ENCODE assay signal across 8 cellular contexts in the genomic region with DNA sequence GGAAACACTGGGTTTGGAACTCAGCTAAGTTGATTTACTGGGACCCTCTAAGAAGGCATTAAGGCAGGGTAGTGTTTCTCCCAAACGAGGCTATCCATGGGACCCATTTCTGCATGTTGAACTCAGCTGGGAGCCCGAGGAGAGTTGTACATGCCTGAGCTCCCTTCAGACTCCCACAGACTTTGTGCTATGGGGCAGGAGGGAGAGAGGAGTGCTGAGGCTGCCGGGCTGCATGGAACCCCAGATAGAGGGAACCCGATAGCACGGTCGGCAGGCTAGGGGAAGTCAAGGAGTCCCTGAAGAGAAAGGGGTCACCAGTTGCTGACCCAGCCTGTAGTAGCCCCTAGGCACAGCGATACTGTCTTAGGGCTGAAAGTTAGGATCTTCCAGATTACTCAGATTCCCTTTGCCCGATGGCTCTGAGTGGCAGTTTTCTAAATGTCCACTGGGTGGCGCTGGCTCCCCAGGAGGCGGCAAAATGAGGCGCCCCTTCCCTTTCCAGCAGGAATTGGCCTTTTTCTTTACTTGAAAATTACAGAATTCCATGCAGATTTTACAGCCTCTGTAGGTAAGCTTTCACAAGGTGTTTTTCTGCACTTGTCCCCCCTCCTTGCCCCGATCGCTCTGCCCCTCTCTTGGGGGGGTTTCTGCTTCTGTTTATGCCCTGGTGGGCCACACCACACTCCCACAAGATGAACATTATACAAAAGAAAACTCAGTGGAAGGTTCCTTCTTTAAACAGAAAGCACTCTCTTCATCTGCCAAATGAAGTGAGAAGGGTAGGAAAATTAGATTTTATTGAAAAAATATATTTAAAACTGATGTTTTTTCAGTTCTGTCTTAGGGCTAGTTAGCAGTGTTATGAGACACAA. TPM values are rescaled to one million over a fixed set of nuclear protein-coding genes. Genes with fewer than 3 reads are reported as not detected.
DNase-seq lines count a peak whose midpoint lies in the region; ATAC-seq, FAIRE-seq and TF ChIP-seq lines count a peak whose summit lies in the region.

No MANE protein-coding gene starts in this region.

- H3F3A ChIP-seq in SK-N-SH (replicated peaks; ENCODE audit: insufficient read depth) = peaks cover 3% of the 10 kb centered on the region

- no peak for DNase-seq in D721Med (ENCODE audit: insufficient read length, low spot score)
- peak; percentile 79 for DNase-seq in SK-N-SH
- DNase-seq in Right ventricle myocardium superior = peak; percentile 60
- DNase-seq in posterior vena cava (ENCODE audit: low spot score) = peak; percentile 84

- intact Hi-C loops in Right ventricle myocardium superior (cut with DNase I) = no loop called here
- intact Hi-C loops in posterior vena cava (cut with DNase I) = loop anchor here in 1 of 2 donors (10.0 kb wide), 1 partner anchor 130 kb away; no protein-coding TSS in a partner anchor

- FAIRE-seq in D721Med (lab: Jason Lieb, UNC) = no peak

- H3K4me2 ChIP-seq in SK-N-SH = no peak overlapping the region

- no peak overlapping the region for H3K4me3 ChIP-seq in HUES48 (ENCODE audit: low read depth, low read length)
- no peak overlapping the region for H3K4me3 ChIP-seq in SK-N-SH (ENCODE audit: low read depth in 2 of 2, low read length in 1 of 2)

- H3K27ac Mint-ChIP-seq in activated naive CD8-positive, alpha-beta T cell = peak overlapping the region; percentile 83

- peak; percentile 89 for TF ChIP-seq CTCF in D721Med (IDR thresholded peaks at IDR 0.05; ENCODE audit: insufficient read depth, missing control alignments)
- peak; percentile 96 for TF ChIP-seq CTCF in SK-N-SH (IDR thresholded peaks at IDR 0.05)

- POLR2A ChIA-PET in SK-N-SH (lab: Yijun Ruan, JAX) = no interaction called here

- H3K9ac ChIP-seq in HUES48 (ENCODE audit: low read depth, low read length) = no peak overlapping the region
- peak overlapping the region; percentile 26; the same call in 1 of the 2 replicates for H3K9ac ChIP-seq in SK-N-SH

- H3K4me1 Mint-ChIP-seq in activated naive CD8-positive, alpha-beta T cell (ENCODE audit: low read depth) = peaks cover 43% of the 10 kb centered on the region

- H3K4me1 ChIP-seq in HUES48 (ENCODE audit: control insufficient read depth, insufficient read depth, low read length) (peaks cover 18% of the 10 kb centered on the region), SK-N-SH (ENCODE audit: control insufficient read depth in 1 of 2, insufficient read depth in 2 of 2, low read depth in 1 of 2, low read length in 1 of 2) (no peaks in the 10 kb centered on the region; a peak in 2 of 4 replicates)

- H3K36me3 ChIP-seq in HUES48 (ENCODE audit: control insufficient read depth, insufficient read depth, low read length) (peaks cover 12% of the 10 kb centered on the region), SK-N-SH (replicated peaks in 1 of 2; ENCODE audit: control insufficient read depth in 1 of 2, insufficient read depth in 2 of 2, low read length in 1 of 2) (peaks cover 6 to 10% of the 10 kb centered on the region in 2 experiments)

- peaks cover 7% of the 10 kb centered on the region for H3K36me3 Mint-ChIP-seq in activated naive CD8-positive, alpha-beta T cell

- H2AFZ ChIP-seq in SK-N-SH (ENCODE audit: low read depth) = peak overlapping the region; percentile 62; the same call in 1 of the 2 replicates

- H3K9me3 ChIP-seq in HUES48 (ENCODE audit: control insufficient read depth, insufficient read depth, low read length) (no peaks in the 10 kb centered on the region), SK-N-SH (no peaks in the 10 kb centered on the region)

- peak overlapping the region; percentile 59 for H3K4me3 Mint-ChIP-seq in activated naive CD8-positive, alpha-beta T cell

- TF ChIP-seq RAD21 in SK-N-SH (IDR thresholded peaks at IDR 0.05; ENCODE audit: low read length) = peak; percentile 91

- WGBS in SK-N-SH (ENCODE audit: low lambda C conversion rate) = 25% methylated on average over 7 of the region's 13 CpGs

- TF ChIP-seq EP300 in SK-N-SH (IDR thresholded peaks at IDR 0.05; ENCODE audit: borderline replicate concordance in 1 of 2, low read depth in 1 of 2, low read length in 1 of 2) = no peak

- no peaks in the 10 kb centered on the region for H3K27me3 ChIP-seq in HUES48 (ENCODE audit: control insufficient read depth, insufficient read depth, low read length)
- no peaks in the 10 kb centered on the region for H3K27me3 ChIP-seq in SK-N-SH (ENCODE audit: insufficient read depth)

- CTCF ChIA-PET in SK-N-SH (lab: Yijun Ruan, JAX) = interaction anchor here (0.6 to 3.0 kb wide), 44 partner anchors 9 to 702 kb away, joined by 3 to 22 read pairs (median 3); a partner anchor contains a TSS

- no peaks in the 10 kb centered on the region for H3K9me3 Mint-ChIP-seq in activated naive CD8-positive, alpha-beta T cell (ENCODE audit: low read depth)

- ATAC-seq in Right ventricle myocardium superior (ENCODE audit: poor library complexity) (peak; percentile 70), HG02981 (IDR thresholded peaks at IDR 0.05; ENCODE audit: unreplicated experiment) (no peak), GM18520 (IDR thresholded peaks at IDR 0.05; ENCODE audit: unreplicated experiment) (no peak)

- no peaks in the 10 kb centered on the region for H3K9me2 ChIP-seq in SK-N-SH

- peaks cover 4% of the 10 kb centered on the region; the same call in 1 of the 2 replicates for H3K79me2 ChIP-seq in SK-N-SH (ENCODE audit: insufficient read depth)

- H3K27ac ChIP-seq in HUES48 (ENCODE audit: low read depth, low read length) (peak overlapping the region; percentile 55), SK-N-SH (ENCODE audit: low read depth in 2 of 2, low read length in 1 of 2) (no peak overlapping the region; a peak in 1 of 4 replicates)

- H3K27me3 Mint-ChIP-seq in activated naive CD8-positive, alpha-beta T cell = no peaks in the 10 kb centered on the region

- 0 out of 2 replicates have a peak, but pooled peaks cover 3% of the 10 kb centered on the region for H4K20me1 ChIP-seq in SK-N-SH (ENCODE audit: insufficient read depth)

TF ChIP-seq in SK-N-SH, 30 proteins besides CTCF, POLR2A, EP300 and RAD21:
- TF ChIP-seq SMC3 (IDR thresholded peaks at IDR 0.05; ENCODE audit: low read depth, low read length) = peak; percentile 81
- no peak for TF ChIP-seq SIN3A (IDR thresholded peaks at IDR 0.05; ENCODE audit: borderline replicate concordance, low read depth, low read length)

RNA-seq across cellular contexts. Expression of a gene that starts 17.8 kb away (rescaled TPM):
- 53.5 and 61.3 TPM in 2 replicates for polyA plus RNA-seq in SK-N-SH (2012; rRNA removed)
- polyA plus RNA-seq in SK-N-SH (2012; cell fraction: cytosol; rRNA removed) = 48.8 and 53.9 TPM in 2 replicates
- 37.0 and 46.0 TPM in 2 replicates for polyA plus RNA-seq in SK-N-SH (2012; cell fraction: nucleus; rRNA removed)
- total RNA-seq in Right ventricle myocardium superior (33.4 TPM), posterior vena cava (10 to 100 TPM; 25.5 to 31.9 TPM)

RNA-seq across cellular contexts. Expression of a gene that starts 44.7 kb away (rescaled TPM):
- 13.4 and 15.3 TPM in 2 replicates for polyA plus RNA-seq in SK-N-SH (2012; rRNA removed)
- 10.7 and 16.1 TPM in 2 replicates for polyA plus RNA-seq in SK-N-SH (2012; cell fraction: cytosol; rRNA removed)
- polyA plus RNA-seq in SK-N-SH (2012; cell fraction: nucleus; rRNA removed) = 18.3 and 19.3 TPM in 2 replicates
- total RNA-seq in Right ventricle myocardium superior (4.9 TPM), posterior vena cava (10 to 100 TPM in 1 of 2 donors, 1 to 10 TPM in 1; 4.9 to 11.8 TPM)
